Comparison of ENCODE assay signal across 1 cellular context in the genomic region with DNA sequence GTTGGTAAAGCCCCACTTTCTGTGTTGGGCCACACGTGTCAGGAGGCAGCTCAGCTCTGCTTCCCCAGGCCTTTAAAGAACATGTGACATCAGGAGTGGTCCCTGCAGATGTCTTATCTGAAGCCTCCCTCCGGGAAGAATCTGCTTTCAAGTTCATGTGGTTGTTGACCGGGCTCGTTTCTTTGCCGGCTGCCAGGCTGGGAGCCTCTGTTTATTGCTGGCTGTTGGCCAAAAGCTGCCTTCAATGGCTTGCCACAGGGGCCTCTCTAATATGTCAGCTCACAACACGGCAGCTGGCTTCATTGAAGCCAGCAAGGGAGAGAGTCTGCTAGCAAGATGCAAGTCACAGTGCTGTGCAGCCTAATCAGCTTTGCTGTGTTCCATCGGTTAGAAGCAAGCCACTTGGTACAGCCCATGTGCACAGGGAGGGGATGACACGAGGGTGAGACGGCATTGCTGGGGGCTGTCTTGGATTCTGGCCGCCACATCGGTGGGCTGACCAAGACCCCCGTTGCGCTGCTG.
TF ChIP-seq lines count a peak whose summit lies in the region.

No MANE protein-coding gene starts in this region.

TF ChIP-seq in HepG2, 621 proteins besides CTCF, POLR2A, EP300 and RAD21:
- TF ChIP-seq ZNF768 (CRISPR knock-in tag; IDR thresholded peaks at IDR 0.05) (peak; percentile 25; the same call in 1 of the 2 replicates), ZNF616 (CRISPR knock-in tag; IDR thresholded peaks at IDR 0.05; ENCODE audit: low read depth) (no peak), ARID2 (CRISPR knock-in tag; IDR thresholded peaks at IDR 0.05; ENCODE audit: borderline replicate concordance) (no peak), ZNF143 (CRISPR knock-in tag; IDR thresholded peaks at IDR 0.05) (no peak)
- TF ChIP-seq, protein P1, sequence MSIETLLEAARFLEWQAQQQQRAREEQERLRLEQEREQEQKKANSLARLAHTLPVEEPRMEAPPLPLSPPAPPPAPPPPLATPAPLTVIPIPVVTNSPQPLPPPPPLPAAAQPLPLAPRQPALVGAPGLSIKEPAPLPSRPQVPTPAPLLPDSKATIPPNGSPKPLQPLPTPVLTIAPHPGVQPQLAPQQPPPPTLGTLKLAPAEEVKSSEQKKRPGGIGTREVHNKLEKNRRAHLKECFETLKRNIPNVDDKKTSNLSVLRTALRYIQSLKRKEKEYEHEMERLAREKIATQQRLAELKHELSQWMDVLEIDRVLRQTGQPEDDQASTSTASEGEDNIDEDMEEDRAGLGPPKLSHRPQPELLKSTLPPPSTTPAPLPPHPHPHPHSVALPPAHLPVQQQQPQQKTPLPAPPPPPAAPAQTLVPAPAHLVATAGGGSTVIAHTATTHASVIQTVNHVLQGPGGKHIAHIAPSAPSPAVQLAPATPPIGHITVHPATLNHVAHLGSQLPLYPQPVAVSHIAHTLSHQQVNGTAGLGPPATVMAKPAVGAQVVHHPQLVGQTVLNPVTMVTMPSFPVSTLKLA (IDR thresholded peaks at IDR 0.05), result 0 out of 2 replicates have a peak, but pooled peaks have one; percentile 36
TF ChIP-seq in HepG2: peak in this region for 2.
